ENCODE assay signal across 2 cellular contexts in the genomic region with DNA sequence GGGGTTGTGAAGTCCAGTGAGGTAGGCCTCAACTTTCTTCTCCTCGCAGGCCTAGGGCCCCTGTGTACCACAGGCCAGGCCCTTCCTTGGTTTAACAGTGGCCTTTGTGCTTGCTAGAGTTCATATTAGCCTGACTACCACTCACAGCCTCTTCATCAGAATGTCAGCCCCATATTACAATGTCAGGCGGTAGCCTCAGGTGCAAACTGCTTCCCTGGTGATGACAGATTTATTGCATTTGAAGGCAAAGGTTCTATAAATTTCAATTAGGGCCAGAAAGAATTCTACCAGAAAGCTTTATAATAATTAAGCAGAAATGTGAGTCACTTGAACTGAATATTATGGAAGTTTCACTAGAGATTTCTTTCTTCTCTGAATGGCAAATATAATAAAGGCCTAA.
TF ChIP-seq lines count a peak whose summit lies in the region.

No MANE protein-coding gene starts in this region.

TF ChIP-seq in K562, 482 proteins besides CTCF, POLR2A, EP300 and RAD21 (continued from another document):
- TF ChIP-seq SMAD2 (IDR thresholded peaks at IDR 0.05; ENCODE audit: low read depth, low read length), result no peak
- TF ChIP-seq, protein P1, sequence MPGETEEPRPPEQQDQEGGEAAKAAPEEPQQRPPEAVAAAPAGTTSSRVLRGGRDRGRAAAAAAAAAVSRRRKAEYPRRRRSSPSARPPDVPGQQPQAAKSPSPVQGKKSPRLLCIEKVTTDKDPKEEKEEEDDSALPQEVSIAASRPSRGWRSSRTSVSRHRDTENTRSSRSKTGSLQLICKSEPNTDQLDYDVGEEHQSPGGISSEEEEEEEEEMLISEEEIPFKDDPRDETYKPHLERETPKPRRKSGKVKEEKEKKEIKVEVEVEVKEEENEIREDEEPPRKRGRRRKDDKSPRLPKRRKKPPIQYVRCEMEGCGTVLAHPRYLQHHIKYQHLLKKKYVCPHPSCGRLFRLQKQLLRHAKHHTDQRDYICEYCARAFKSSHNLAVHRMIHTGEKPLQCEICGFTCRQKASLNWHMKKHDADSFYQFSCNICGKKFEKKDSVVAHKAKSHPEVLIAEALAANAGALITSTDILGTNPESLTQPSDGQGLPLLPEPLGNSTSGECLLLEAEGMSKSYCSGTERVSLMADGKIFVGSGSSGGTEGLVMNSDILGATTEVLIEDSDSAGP (CRISPR knock-in tag; IDR thresholded peaks at IDR 0.05), result no peak
- no peak for TF ChIP-seq TCF7L2 (IDR thresholded peaks at IDR 0.05; ENCODE audit: low read depth, low read length)

TF ChIP-seq in neural cell, 6 proteins besides CTCF, POLR2A, EP300 and RAD21 (continued from another document):
- TF ChIP-seq, protein P2, sequence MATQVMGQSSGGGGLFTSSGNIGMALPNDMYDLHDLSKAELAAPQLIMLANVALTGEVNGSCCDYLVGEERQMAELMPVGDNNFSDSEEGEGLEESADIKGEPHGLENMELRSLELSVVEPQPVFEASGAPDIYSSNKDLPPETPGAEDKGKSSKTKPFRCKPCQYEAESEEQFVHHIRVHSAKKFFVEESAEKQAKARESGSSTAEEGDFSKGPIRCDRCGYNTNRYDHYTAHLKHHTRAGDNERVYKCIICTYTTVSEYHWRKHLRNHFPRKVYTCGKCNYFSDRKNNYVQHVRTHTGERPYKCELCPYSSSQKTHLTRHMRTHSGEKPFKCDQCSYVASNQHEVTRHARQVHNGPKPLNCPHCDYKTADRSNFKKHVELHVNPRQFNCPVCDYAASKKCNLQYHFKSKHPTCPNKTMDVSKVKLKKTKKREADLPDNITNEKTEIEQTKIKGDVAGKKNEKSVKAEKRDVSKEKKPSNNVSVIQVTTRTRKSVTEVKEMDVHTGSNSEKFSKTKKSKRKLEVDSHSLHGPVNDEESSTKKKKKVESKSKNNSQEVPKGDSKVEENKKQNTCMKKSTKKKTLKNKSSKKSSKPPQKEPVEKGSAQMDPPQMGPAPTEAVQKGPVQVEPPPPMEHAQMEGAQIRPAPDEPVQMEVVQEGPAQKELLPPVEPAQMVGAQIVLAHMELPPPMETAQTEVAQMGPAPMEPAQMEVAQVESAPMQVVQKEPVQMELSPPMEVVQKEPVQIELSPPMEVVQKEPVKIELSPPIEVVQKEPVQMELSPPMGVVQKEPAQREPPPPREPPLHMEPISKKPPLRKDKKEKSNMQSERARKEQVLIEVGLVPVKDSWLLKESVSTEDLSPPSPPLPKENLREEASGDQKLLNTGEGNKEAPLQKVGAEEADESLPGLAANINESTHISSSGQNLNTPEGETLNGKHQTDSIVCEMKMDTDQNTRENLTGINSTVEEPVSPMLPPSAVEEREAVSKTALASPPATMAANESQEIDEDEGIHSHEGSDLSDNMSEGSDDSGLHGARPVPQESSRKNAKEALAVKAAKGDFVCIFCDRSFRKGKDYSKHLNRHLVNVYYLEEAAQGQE (IDR thresholded peaks at IDR 0.05; ENCODE audit: borderline replicate concordance), result no peak
